Comparison of ENCODE assay signal across 12 cellular contexts in the genomic region with DNA sequence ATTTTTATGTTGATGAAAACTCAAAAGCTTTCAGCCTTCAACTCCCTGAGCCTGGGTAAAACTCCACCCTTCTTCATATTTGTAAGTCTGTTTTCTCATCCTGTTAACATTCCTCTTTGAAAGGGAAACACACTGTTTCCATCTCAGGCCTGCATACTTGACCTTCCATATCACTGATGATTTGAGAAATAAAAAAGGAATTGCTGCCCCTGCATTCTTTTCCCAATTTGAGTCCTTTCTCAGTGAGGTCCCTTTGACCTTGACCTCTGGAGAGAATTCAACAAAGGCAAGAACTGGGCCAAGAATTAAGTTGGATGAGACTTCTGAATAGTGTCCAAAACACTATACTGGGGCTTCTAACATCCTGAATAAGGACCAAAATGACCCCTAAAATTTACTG.
DNase-seq lines count a peak whose midpoint lies in the region; ATAC-seq and TF ChIP-seq lines count a peak whose summit lies in the region.
"Had no signal": no experiment of that assay in that cellular context is flagged by ENCODE, and none has a peak within 500 bp of the region (broad histone marks: within the 10 kb centered on the region; RNA-seq: fewer than 3 reads in every experiment).

No MANE protein-coding gene starts in this region.

- CTCF ChIA-PET in mammary epithelial cell (lab: Charles Lee; ENCODE audit: low non-redundant PET): no interaction called here

- no peak overlapping the region for H3K9ac ChIP-seq in mammary epithelial cell (ENCODE audit: insufficient read depth, low read length)

- H3K4me1 ChIP-seq in mammary epithelial cell (ENCODE audit: insufficient read depth, low read length): peaks cover 17% of the 10 kb centered on the region
- no peaks in the 10 kb centered on the region for H3K4me1 ChIP-seq in prostate gland (replicated peaks)
- no peaks in the 10 kb centered on the region for H3K4me1 ChIP-seq in BE2C

- peak overlapping the region; percentile 66 for H3K4me2 ChIP-seq in mammary epithelial cell (ENCODE audit: insufficient read depth, low read depth, low read length)

- no peak for TF ChIP-seq CTCF in mammary epithelial cell (conservative IDR thresholded peaks at IDR 0.05 in 1 of 2, IDR thresholded peaks at IDR 0.05 in 1 of 2; ENCODE audit: extremely low read depth in 1 of 2, insufficient read depth in 1 of 2, low read depth in 1 of 2, low read length in 2 of 2)
- TF ChIP-seq CTCF in prostate gland (IDR thresholded peaks at IDR 0.05): no peak
- no peak for TF ChIP-seq CTCF in BE2C (IDR thresholded peaks at IDR 0.05; ENCODE audit: low read depth, low read length)

- H3K27ac ChIP-seq in mammary epithelial cell (ENCODE audit: insufficient read depth, low read depth, low read length) (no peak overlapping the region), prostate gland (peak overlapping the region; percentile 27 to 48)

- H2AFZ ChIP-seq in mammary epithelial cell (ENCODE audit: low read depth, low read length): peak overlapping the region; percentile 53

- H3K4me3 ChIP-seq in mammary epithelial cell (replicated peaks in 1 of 3; ENCODE audit: insufficient read depth in 1 of 3, low read depth in 2 of 3, low read length in 3 of 3) (peak overlapping the region in 1 of 3 experiments; percentile 9), prostate gland (no peak overlapping the region), BE2C (ENCODE audit: low read depth, low read length) (no peak overlapping the region)
- H3K4me3 ChIP-seq: testis had no signal

- intact Hi-C loops in mammary epithelial cell (cut with micrococcal nuclease) (no loop called here), left cardiac atrium (cut with DNase I) (no loop called here), prostate gland (cut with DNase I) (no loop called here)

- TF ChIP-seq POLR2A in prostate gland (IDR thresholded peaks at IDR 0.05): no peak

- DNase-seq in AG20443 (ENCODE audit: low spot score) (peak; percentile 37), mammary epithelial cell (no peak), left cardiac atrium (no peak), prostate gland (ENCODE audit: low spot score) (no peak), BE2C (no peak)
- DNase-seq in stimulated activated naive CD8-positive, alpha-beta T cell treated with anti-CD3 and anti-CD28 coated beads, Interleukin-15, Interleukin-2, amounts not matched to agents 100 U/mL and 50 U/mL, for 24 hours: no peak
- DNase-seq: kidney, RPMI8226, T1000, testis had no signal

- no peaks in the 10 kb centered on the region for H3K79me2 ChIP-seq in mammary epithelial cell (ENCODE audit: insufficient read depth, low read length)

- dilution Hi-C loops in mammary epithelial cell (cut with HindIII; ENCODE audit: low sequenced_read_pairs): no loop called here

- H4K20me1 ChIP-seq in mammary epithelial cell (ENCODE audit: insufficient read depth, low read length): no peaks in the 10 kb centered on the region

- no peaks in the 10 kb centered on the region for H3K36me3 ChIP-seq in mammary epithelial cell (ENCODE audit: insufficient read depth, low read length)
- H3K36me3 ChIP-seq in prostate gland: no peaks in the 10 kb centered on the region
- H3K36me3 ChIP-seq in BE2C: no peaks in the 10 kb centered on the region

- no peaks in the 10 kb centered on the region for H3K9me3 ChIP-seq in mammary epithelial cell (replicated peaks; ENCODE audit: insufficient read depth, low read length)
- H3K9me3 ChIP-seq in prostate gland: no peaks in the 10 kb centered on the region
- H3K9me3 ChIP-seq in BE2C: no peaks in the 10 kb centered on the region
- H3K9me3 ChIP-seq: testis had no signal

- no peaks in the 10 kb centered on the region for H3K27me3 ChIP-seq in mammary epithelial cell (ENCODE audit: insufficient read depth, low read length)
- H3K27me3 ChIP-seq in prostate gland (replicated peaks; ENCODE audit: insufficient read depth): no peaks in the 10 kb centered on the region
- H3K27me3 ChIP-seq in BE2C: no peaks in the 10 kb centered on the region
- H3K27me3 ChIP-seq: testis had no signal

- in situ Hi-C loops in mammary epithelial cell (cut with MboI; ENCODE audit: low sequenced_read_pairs in 2 of 2): no loop called here

- peak; percentile 56 to 70 for ATAC-seq in left cardiac atrium
- no peak for ATAC-seq in stimulated activated naive CD8-positive, alpha-beta T cell treated with anti-CD3 and anti-CD28 coated beads, Interleukin-15, Interleukin-2, amounts not matched to agents 100 U/mL and 50 U/mL, for 24 hours
- no peak for ATAC-seq in GM19328 (IDR thresholded peaks at IDR 0.05; ENCODE audit: unreplicated experiment)
- no peak for ATAC-seq in GM18909 (IDR thresholded peaks at IDR 0.05; ENCODE audit: poor library complexity, unreplicated experiment)

- no TSS peak for BruUV-seq in mammary epithelial cell (replicated peaks; lab: Mats Ljungman, UMichigan)

Comparison
In these comparisons a context has a peak if more than half of its experiments do, and no peak if none do; other contexts are left out.
1. ATAC-seq: peak in left cardiac atrium (2 of 2); none in stimulated activated naive CD8-positive, alpha-beta T cell treated with anti-CD3 and anti-CD28 coated beads, Interleukin-15, Interleukin-2, amounts not matched to agents 100 U/mL and 50 U/mL, for 24 hours (single experiment), GM19328 (single experiment) and GM18909 (single experiment).